1 cellular context compared by ENCODE assay signal in the genomic region with DNA sequence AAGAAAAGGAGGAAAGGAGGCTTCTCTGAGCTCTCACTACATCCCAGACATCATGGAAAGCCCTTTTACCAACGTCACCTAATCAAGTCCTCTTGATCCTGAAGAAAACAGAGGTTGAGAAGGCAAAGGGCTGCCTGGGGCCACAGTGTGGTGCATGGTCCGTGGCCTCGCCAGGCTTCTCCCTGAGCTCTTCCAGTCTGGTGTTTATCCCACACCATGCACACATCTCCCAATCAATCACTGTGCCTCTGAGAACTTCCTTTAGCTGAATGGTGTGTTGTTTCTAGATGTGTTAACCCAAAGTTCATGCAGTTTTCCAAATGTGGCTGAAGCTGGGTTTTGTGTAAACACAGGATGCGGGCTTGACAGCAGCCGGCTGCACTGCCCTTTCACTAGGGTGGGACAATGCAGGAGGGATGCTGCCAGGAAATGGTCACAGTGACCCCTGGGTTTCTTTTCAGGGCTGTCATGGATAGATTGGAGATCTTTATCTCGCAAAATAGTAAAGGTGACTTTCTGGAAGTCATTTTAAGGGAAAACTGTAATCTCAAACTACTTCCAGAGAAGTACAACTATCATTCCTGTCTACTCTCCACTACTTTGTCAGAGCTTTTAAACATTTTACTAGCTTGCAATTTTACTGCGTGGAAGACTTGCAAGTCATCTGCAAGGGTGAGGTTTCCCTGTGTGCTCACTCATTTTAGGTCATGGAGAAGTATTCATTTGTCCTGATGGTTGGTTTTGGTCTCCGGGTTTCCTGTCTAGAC.
TF ChIP-seq lines count a peak whose summit lies in the region.

No MANE protein-coding gene starts in this region.

TF ChIP-seq in HepG2, 621 proteins besides CTCF, POLR2A, EP300 and RAD21 (continued from another document and continues in another):
- TF ChIP-seq, protein P1, sequence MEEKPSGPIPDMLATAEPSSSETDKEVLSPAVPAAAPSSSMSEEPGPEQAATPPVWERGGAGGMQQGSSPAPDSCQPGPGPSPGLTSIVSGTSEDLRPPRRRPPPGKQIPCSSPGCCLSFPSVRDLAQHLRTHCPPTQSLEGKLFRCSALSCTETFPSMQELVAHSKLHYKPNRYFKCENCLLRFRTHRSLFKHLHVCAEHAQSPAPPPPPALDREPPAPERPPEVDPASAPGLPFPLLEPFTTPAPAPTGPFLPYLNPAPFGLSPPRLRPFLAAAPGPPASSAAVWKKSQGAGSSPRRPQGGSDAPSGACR (CRISPR knock-in tag; IDR thresholded peaks at IDR 0.05), result no peak
- TF ChIP-seq IKZF1 (IDR thresholded peaks at IDR 0.05) (no peak), NFYB (CRISPR knock-in tag; IDR thresholded peaks at IDR 0.05) (peak; percentile 60), ZNF292 (CRISPR knock-in tag; IDR thresholded peaks at IDR 0.05; ENCODE audit: borderline replicate concordance, low read depth) (peak; percentile 100; the same call in 1 of the 2 replicates), ZNF263 (CRISPR knock-in tag; IDR thresholded peaks at IDR 0.05) (0 out of 2 replicates have a peak, but pooled peaks have one; percentile 38), RAD51 (IDR thresholded peaks at IDR 0.05; ENCODE audit: borderline replicate concordance) (no peak), KLF16 (CRISPR knock-in tag; IDR thresholded peaks at IDR 0.05) (peak in 1 of 2 experiments; percentile 98; a peak in 2 of 4 replicates), CBX1 (IDR thresholded peaks at IDR 0.05; ENCODE audit: low read depth) (peak; percentile 59), ZNF20 (CRISPR knock-in tag; IDR thresholded peaks at IDR 0.05) (no peak), ISX (CRISPR knock-in tag; conservative IDR thresholded peaks at IDR 0.05) (no peak), NONO (IDR thresholded peaks at IDR 0.05) (no peak), NONO (CRISPR knock-in tag; conservative IDR thresholded peaks at IDR 0.05) (peak; percentile 91; the same call in 1 of the 2 replicates), GZF1 (CRISPR knock-in tag; IDR thresholded peaks at IDR 0.05) (no peak), ATAD3A (CRISPR knock-in tag; IDR thresholded peaks at IDR 0.05) (no peak), CBX5 (CRISPR knock-in tag; IDR thresholded peaks at IDR 0.05; ENCODE audit: borderline replicate concordance) (peak; percentile 99; the same call in 1 of the 2 replicates), RXRB (CRISPR knock-in tag; IDR thresholded peaks at IDR 0.05; ENCODE audit: borderline replicate concordance) (peak; percentile 99), NR3C1 (CRISPR knock-in tag; IDR thresholded peaks at IDR 0.05) (no peak), IKZF4 (CRISPR knock-in tag; IDR thresholded peaks at IDR 0.05; ENCODE audit: borderline replicate concordance, low read depth, not compliant biosample characterization) (no peak), ZNF83 (CRISPR knock-in tag; IDR thresholded peaks at IDR 0.05; ENCODE audit: borderline replicate concordance) (no peak), KDM4B (CRISPR knock-in tag; IDR thresholded peaks at IDR 0.05) (peak; percentile 83), POLR2AphosphoS2 (IDR thresholded peaks at IDR 0.05; ENCODE audit: low read depth, low read length) (no peak), GTF3A (CRISPR knock-in tag; conservative IDR thresholded peaks at IDR 0.05) (no peak)
- TF ChIP-seq, protein P2, sequence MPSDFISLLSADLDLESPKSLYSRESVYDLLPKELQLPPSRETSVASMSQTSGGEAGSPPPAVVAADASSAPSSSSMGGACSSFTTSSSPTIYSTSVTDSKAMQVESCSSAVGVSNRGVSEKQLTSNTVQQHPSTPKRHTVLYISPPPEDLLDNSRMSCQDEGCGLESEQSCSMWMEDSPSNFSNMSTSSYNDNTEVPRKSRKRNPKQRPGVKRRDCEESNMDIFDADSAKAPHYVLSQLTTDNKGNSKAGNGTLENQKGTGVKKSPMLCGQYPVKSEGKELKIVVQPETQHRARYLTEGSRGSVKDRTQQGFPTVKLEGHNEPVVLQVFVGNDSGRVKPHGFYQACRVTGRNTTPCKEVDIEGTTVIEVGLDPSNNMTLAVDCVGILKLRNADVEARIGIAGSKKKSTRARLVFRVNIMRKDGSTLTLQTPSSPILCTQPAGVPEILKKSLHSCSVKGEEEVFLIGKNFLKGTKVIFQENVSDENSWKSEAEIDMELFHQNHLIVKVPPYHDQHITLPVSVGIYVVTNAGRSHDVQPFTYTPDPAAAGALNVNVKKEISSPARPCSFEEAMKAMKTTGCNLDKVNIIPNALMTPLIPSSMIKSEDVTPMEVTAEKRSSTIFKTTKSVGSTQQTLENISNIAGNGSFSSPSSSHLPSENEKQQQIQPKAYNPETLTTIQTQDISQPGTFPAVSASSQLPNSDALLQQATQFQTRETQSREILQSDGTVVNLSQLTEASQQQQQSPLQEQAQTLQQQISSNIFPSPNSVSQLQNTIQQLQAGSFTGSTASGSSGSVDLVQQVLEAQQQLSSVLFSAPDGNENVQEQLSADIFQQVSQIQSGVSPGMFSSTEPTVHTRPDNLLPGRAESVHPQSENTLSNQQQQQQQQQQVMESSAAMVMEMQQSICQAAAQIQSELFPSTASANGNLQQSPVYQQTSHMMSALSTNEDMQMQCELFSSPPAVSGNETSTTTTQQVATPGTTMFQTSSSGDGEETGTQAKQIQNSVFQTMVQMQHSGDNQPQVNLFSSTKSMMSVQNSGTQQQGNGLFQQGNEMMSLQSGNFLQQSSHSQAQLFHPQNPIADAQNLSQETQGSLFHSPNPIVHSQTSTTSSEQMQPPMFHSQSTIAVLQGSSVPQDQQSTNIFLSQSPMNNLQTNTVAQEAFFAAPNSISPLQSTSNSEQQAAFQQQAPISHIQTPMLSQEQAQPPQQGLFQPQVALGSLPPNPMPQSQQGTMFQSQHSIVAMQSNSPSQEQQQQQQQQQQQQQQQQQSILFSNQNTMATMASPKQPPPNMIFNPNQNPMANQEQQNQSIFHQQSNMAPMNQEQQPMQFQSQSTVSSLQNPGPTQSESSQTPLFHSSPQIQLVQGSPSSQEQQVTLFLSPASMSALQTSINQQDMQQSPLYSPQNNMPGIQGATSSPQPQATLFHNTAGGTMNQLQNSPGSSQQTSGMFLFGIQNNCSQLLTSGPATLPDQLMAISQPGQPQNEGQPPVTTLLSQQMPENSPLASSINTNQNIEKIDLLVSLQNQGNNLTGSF (CRISPR knock-in tag; IDR thresholded peaks at IDR 0.05), result no peak
- TF ChIP-seq, protein P3, sequence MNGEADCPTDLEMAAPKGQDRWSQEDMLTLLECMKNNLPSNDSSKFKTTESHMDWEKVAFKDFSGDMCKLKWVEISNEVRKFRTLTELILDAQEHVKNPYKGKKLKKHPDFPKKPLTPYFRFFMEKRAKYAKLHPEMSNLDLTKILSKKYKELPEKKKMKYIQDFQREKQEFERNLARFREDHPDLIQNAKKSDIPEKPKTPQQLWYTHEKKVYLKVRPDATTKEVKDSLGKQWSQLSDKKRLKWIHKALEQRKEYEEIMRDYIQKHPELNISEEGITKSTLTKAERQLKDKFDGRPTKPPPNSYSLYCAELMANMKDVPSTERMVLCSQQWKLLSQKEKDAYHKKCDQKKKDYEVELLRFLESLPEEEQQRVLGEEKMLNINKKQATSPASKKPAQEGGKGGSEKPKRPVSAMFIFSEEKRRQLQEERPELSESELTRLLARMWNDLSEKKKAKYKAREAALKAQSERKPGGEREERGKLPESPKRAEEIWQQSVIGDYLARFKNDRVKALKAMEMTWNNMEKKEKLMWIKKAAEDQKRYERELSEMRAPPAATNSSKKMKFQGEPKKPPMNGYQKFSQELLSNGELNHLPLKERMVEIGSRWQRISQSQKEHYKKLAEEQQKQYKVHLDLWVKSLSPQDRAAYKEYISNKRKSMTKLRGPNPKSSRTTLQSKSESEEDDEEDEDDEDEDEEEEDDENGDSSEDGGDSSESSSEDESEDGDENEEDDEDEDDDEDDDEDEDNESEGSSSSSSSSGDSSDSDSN (CRISPR knock-in tag; IDR thresholded peaks at IDR 0.05), result peak; percentile 95
- TF ChIP-seq, protein P4, sequence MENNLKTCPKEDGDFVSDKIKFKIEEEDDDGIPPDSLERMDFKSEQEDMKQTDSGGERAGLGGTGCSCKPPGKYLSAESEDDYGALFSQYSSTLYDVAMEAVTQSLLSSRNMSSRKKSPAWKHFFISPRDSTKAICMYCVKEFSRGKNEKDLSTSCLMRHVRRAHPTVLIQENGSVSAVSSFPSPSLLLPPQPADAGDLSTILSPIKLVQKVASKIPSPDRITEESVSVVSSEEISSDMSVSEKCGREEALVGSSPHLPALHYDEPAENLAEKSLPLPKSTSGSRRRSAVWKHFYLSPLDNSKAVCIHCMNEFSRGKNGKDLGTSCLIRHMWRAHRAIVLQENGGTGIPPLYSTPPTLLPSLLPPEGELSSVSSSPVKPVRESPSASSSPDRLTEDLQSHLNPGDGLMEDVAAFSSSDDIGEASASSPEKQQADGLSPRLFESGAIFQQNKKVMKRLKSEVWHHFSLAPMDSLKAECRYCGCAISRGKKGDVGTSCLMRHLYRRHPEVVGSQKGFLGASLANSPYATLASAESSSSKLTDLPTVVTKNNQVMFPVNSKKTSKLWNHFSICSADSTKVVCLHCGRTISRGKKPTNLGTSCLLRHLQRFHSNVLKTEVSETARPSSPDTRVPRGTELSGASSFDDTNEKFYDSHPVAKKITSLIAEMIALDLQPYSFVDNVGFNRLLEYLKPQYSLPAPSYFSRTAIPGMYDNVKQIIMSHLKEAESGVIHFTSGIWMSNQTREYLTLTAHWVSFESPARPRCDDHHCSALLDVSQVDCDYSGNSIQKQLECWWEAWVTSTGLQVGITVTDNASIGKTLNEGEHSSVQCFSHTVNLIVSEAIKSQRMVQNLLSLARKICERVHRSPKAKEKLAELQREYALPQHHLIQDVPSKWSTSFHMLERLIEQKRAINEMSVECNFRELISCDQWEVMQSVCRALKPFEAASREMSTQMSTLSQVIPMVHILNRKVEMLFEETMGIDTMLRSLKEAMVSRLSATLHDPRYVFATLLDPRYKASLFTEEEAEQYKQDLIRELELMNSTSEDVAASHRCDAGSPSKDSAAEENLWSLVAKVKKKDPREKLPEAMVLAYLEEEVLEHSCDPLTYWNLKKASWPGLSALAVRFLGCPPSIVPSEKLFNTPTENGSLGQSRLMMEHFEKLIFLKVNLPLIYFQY (CRISPR knock-in tag; IDR thresholded peaks at IDR 0.05; ENCODE audit: borderline replicate concordance), result peak; percentile 94
- TF ChIP-seq, protein P5, sequence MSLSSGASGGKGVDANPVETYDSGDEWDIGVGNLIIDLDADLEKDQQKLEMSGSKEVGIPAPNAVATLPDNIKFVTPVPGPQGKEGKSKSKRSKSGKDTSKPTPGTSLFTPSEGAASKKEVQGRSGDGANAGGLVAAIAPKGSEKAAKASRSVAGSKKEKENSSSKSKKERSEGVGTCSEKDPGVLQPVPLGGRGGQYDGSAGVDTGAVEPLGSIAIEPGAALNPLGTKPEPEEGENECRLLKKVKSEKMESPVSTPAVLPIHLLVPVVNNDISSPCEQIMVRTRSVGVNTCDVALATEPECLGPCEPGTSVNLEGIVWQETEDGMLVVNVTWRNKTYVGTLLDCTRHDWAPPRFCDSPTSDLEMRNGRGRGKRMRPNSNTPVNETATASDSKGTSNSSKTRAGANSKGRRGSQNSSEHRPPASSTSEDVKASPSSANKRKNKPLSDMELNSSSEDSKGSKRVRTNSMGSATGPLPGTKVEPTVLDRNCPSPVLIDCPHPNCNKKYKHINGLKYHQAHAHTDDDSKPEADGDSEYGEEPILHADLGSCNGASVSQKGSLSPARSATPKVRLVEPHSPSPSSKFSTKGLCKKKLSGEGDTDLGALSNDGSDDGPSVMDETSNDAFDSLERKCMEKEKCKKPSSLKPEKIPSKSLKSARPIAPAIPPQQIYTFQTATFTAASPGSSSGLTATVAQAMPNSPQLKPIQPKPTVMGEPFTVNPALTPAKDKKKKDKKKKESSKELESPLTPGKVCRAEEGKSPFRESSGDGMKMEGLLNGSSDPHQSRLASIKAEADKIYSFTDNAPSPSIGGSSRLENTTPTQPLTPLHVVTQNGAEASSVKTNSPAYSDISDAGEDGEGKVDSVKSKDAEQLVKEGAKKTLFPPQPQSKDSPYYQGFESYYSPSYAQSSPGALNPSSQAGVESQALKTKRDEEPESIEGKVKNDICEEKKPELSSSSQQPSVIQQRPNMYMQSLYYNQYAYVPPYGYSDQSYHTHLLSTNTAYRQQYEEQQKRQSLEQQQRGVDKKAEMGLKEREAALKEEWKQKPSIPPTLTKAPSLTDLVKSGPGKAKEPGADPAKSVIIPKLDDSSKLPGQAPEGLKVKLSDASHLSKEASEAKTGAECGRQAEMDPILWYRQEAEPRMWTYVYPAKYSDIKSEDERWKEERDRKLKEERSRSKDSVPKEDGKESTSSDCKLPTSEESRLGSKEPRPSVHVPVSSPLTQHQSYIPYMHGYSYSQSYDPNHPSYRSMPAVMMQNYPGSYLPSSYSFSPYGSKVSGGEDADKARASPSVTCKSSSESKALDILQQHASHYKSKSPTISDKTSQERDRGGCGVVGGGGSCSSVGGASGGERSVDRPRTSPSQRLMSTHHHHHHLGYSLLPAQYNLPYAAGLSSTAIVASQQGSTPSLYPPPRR (CRISPR knock-in tag; IDR thresholded peaks at IDR 0.05; ENCODE audit: borderline replicate concordance), result peak; percentile 98
- TF ChIP-seq, protein P6, sequence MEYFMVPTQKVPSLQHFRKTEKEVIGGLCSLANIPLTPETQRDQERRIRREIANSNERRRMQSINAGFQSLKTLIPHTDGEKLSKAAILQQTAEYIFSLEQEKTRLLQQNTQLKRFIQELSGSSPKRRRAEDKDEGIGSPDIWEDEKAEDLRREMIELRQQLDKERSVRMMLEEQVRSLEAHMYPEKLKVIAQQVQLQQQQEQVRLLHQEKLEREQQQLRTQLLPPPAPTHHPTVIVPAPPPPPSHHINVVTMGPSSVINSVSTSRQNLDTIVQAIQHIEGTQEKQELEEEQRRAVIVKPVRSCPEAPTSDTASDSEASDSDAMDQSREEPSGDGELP (IDR thresholded peaks at IDR 0.05; ENCODE audit: borderline replicate concordance, low read depth), result peak; percentile 91
- TF ChIP-seq, protein P7, sequence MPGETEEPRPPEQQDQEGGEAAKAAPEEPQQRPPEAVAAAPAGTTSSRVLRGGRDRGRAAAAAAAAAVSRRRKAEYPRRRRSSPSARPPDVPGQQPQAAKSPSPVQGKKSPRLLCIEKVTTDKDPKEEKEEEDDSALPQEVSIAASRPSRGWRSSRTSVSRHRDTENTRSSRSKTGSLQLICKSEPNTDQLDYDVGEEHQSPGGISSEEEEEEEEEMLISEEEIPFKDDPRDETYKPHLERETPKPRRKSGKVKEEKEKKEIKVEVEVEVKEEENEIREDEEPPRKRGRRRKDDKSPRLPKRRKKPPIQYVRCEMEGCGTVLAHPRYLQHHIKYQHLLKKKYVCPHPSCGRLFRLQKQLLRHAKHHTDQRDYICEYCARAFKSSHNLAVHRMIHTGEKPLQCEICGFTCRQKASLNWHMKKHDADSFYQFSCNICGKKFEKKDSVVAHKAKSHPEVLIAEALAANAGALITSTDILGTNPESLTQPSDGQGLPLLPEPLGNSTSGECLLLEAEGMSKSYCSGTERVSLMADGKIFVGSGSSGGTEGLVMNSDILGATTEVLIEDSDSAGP (CRISPR knock-in tag; IDR thresholded peaks at IDR 0.05; ENCODE audit: borderline replicate concordance), result peak; percentile 92
- TF ChIP-seq, protein P8, sequence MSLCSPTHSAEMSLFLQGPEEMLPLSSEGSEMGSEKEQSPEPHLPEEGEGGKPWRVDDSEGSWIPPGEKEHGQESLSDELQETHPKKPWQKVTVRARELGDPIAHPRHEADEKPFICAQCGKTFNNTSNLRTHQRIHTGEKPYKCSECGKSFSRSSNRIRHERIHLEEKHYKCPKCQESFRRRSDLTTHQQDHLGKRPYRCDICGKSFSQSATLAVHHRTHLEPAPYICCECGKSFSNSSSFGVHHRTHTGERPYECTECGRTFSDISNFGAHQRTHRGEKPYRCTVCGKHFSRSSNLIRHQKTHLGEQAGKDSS (CRISPR knock-in tag; IDR thresholded peaks at IDR 0.05; ENCODE audit: borderline replicate concordance, low read depth), result peak; percentile 94; the same call in 1 of the 2 replicates
- TF ChIP-seq, protein P9, sequence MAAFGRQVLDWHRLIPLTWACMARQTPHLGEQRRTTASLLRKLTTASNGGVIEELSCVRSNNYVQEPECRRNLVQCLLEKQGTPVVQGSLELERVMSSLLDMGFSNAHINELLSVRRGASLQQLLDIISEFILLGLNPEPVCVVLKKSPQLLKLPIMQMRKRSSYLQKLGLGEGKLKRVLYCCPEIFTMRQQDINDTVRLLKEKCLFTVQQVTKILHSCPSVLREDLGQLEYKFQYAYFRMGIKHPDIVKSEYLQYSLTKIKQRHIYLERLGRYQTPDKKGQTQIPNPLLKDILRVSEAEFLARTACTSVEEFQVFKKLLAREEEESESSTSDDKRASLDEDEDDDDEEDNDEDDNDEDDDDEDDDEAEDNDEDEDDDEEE (CRISPR knock-in tag; IDR thresholded peaks at IDR 0.05), result no peak
